In the genomic region with DNA sequence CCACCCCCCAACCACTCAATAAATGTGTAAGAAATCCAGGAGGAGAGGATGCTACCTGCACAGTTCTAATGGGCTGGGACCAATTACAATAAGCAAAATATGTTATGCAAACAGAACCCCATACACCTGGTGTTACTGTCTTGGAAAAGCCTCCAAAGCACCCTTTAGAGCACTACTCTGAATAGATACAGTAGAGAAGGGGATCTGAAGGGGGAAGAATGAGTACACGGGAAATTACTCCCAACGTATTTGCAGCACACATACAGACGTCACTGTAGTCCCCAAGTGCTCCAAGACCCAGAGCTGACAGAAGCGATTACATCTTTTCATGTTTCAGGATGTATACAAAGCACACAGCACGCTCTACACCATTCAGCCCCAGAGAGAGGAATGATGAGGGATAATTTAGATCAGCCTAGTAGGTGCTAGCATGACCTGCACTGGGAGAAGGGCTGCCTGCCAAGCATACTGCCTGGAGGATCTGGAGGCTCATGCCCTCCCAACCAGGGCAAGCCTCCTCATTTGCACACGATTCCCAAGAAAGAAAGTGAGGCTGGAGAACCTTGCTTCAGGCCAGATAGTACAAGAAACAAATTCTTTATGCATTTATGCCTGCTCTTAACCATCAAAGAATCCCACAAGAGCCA, we compare ENCODE assay signal across 14 cellular contexts.
"Had no signal": no experiment of that assay in that cellular context is flagged by ENCODE, and none has a peak within 500 bp of the region (broad histone marks: within the 10 kb centered on the region; RNA-seq: fewer than 3 reads in every experiment).

No MANE protein-coding gene starts in this region.

- H3K27ac ChIP-seq: breast epithelium, colonic mucosa, epithelial cell of prostate, esophagus squamous epithelium, heart right ventricle, spleen, suprapubic skin, tibial artery, upper lobe of right lung, VCaP had no signal

- H3K36me3 ChIP-seq: breast epithelium, colonic mucosa, esophagus squamous epithelium, heart right ventricle, suprapubic skin, upper lobe of right lung had no signal

- H3K27me3 ChIP-seq: breast epithelium, colonic mucosa, esophagus squamous epithelium, heart right ventricle, spleen, suprapubic skin, tibial artery, upper lobe of right lung had no signal

- DNase-seq: foreskin melanocyte had no signal

- FAIRE-seq: endometrium, TTC549 had no signal

- H3K4me3 ChIP-seq: breast epithelium, colonic mucosa, esophagus squamous epithelium, heart right ventricle, mucosa of descending colon, spleen, suprapubic skin, tibial artery, upper lobe of right lung had no signal

- H3K9me3 ChIP-seq: breast epithelium, colonic mucosa, esophagus squamous epithelium, suprapubic skin, tibial artery, upper lobe of right lung had no signal

- H3K4me1 ChIP-seq: breast epithelium had no signal
